In the genomic region with DNA sequence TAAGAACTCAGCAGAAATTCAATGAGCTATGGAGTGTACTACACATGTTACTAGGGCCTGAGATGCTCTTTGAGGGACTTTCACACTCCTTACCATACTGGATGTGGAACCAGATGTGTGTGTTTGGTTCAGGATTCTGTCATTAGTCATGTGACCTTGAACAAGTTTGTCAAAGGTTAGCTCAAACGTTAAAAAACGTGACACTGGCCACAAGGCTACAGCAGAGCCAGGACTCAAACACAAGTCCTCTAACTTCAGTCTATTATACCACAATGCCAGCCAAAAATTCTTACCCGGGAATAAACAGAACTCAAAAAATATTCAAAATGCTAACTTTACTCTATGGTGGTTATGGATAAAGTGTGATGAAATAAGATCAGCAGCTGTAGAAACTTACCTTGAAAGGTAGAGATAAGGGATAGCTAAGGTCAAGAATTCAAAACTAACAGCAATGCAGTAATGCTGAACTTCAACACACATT, we compare ENCODE assay signal across 23 cellular contexts.
DNase-seq lines count a peak whose midpoint lies in the region; ATAC-seq and TF ChIP-seq lines count a peak whose summit lies in the region.
"Had no signal": no experiment of that assay in that cellular context is flagged by ENCODE, and none has a peak within 500 bp of the region (broad histone marks: within the 10 kb centered on the region; RNA-seq: fewer than 3 reads in every experiment).

No MANE protein-coding gene starts in this region.

- H3K27ac ChIP-seq in body of pancreas (peak overlapping the region in 3 of 4 donors; percentile 54 to 85 (median 63)), liver (ENCODE audit: low read depth in 1 of 2, low read length in 2 of 2) (no peak overlapping the region), stomach (peak overlapping the region in 3 of 5 donors; percentile 19 to 42 (median 33)), OCI-LY7 (ENCODE audit: low read depth, low read length, poor library complexity, severe bottlenecking) (no peak overlapping the region)
- H3K27ac ChIP-seq: 22Rv1, gastrocnemius medialis, prostate gland had no signal

- no peak overlapping the region for H3K4me3 Mint-ChIP-seq in activated CD8-positive, alpha-beta T cell treated with anti-CD3 and anti-CD28 coated beads, Interleukin-2, amount 10 ng/mL, durations not matched to agents 7 days and 5 days
- H3K4me3 Mint-ChIP-seq in activated CD8-positive, alpha-beta T cell treated with anti-CD3 and anti-CD28 coated beads for 36 hours: no peak overlapping the region
- H3K4me3 Mint-ChIP-seq: CD4-positive, alpha-beta memory T cell; T-helper 2 cell treated with Interferon-gamma antibody and Interleukin-4, amounts not matched to agents 5 μg/mL and 100 μg/mL, for 36 hours had no signal

- no peak overlapping the region for H3K9ac ChIP-seq in liver (ENCODE audit: low read depth in 1 of 2, low read length in 2 of 2)

- H2AFZ ChIP-seq in OCI-LY7 (ENCODE audit: low read length): no peak overlapping the region

- H3K4me2 ChIP-seq in OCI-LY7 (ENCODE audit: low read length): no peak overlapping the region

- peaks cover 9% of the 10 kb centered on the region for H3K36me3 Mint-ChIP-seq in activated CD8-positive, alpha-beta T cell treated with anti-CD3 and anti-CD28 coated beads, Interleukin-2, amount 10 ng/mL, durations not matched to agents 7 days and 5 days (ENCODE audit: low read depth)
- peaks cover 12% of the 10 kb centered on the region for H3K36me3 Mint-ChIP-seq in activated CD8-positive, alpha-beta T cell treated with anti-CD3 and anti-CD28 coated beads for 36 hours (ENCODE audit: low read depth)

- H3K36me3 ChIP-seq in body of pancreas (replicated peaks in 1 of 2; ENCODE audit: insufficient read depth in 1 of 2, low read depth in 2 of 2) (no peaks in the 10 kb centered on the region), liver (ENCODE audit: control insufficient read depth in 4 of 4, insufficient read depth in 3 of 4, low read depth in 1 of 4, low read length in 3 of 4) (peaks cover 0 to 2% (median 1%) of the 10 kb centered on the region in 4 donors), stomach (peaks cover 6 to 11% (median 9%) of the 10 kb centered on the region in 4 donors), OCI-LY7 (ENCODE audit: insufficient read depth, low read length) (peaks cover 27% of the 10 kb centered on the region), H7 (replicated peaks; ENCODE audit: control insufficient read depth, insufficient read depth, low read length) (no peaks in the 10 kb centered on the region)
- H3K36me3 ChIP-seq: gastrocnemius medialis, prostate gland had no signal

- H3K27me3 ChIP-seq in body of pancreas (no peaks in the 10 kb centered on the region), liver (ENCODE audit: control insufficient read depth in 4 of 4, insufficient read depth in 4 of 4, low read length in 3 of 4) (no peaks in the 10 kb centered on the region), stomach (no peaks in the 10 kb centered on the region), H7 (ENCODE audit: control insufficient read depth, insufficient read depth, low read length) (no peaks in the 10 kb centered on the region)
- H3K27me3 ChIP-seq: gastrocnemius medialis had no signal

- no peak for TF ChIP-seq RAD21 in liver (IDR thresholded peaks at IDR 0.05)

- peaks cover 47% of the 10 kb centered on the region for H3K4me1 ChIP-seq in body of pancreas
- H3K4me1 ChIP-seq in liver (ENCODE audit: control insufficient read depth in 4 of 4, insufficient read depth in 4 of 4, low read length in 3 of 4): peaks cover 0 to 10% (median 2%) of the 10 kb centered on the region in 4 donors
- H3K4me1 ChIP-seq in stomach: peaks cover 0 to 41% (median 17%) of the 10 kb centered on the region in 4 donors
- peaks cover 25% of the 10 kb centered on the region for H3K4me1 ChIP-seq in OCI-LY7 (ENCODE audit: insufficient read depth, low read length, poor library complexity, severe bottlenecking)

- intact Hi-C loops in activated CD8-positive, alpha-beta T cell treated with anti-CD3 and anti-CD28 coated beads for 36 hours (cut with micrococcal nuclease): no loop called here
- intact Hi-C loops in body of pancreas (cut with DNase I) (no loop called here), stomach (cut with DNase I; ENCODE audit: low total_unique reads) (no loop called here), OCI-LY7 (cut with micrococcal nuclease; ENCODE audit: unreplicated experiment) (no loop called here)

- no peak overlapping the region for H3K4me3 ChIP-seq in body of pancreas
- no peak overlapping the region for H3K4me3 ChIP-seq in liver (ENCODE audit: low read depth in 1 of 3, low read length in 3 of 3)
- no peak overlapping the region for H3K4me3 ChIP-seq in stomach
- H3K4me3 ChIP-seq in OCI-LY7 (ENCODE audit: low read depth, low read length, poor library complexity, severe bottlenecking): no peak overlapping the region
- no peak overlapping the region for H3K4me3 ChIP-seq in foreskin fibroblast (ENCODE audit: low read depth in 1 of 2, low read length in 2 of 2)
- no peak overlapping the region for H3K4me3 ChIP-seq in H7 (ENCODE audit: insufficient read depth, low read depth, low read length)
- H3K4me3 ChIP-seq: gastrocnemius medialis, prostate gland had no signal

- no peaks in the 10 kb centered on the region for H3K27me3 Mint-ChIP-seq in activated CD8-positive, alpha-beta T cell treated with anti-CD3 and anti-CD28 coated beads, Interleukin-2, amount 10 ng/mL, durations not matched to agents 7 days and 5 days (ENCODE audit: low read depth)
- H3K27me3 Mint-ChIP-seq in activated CD8-positive, alpha-beta T cell treated with anti-CD3 and anti-CD28 coated beads for 36 hours: no peaks in the 10 kb centered on the region
- H3K27me3 Mint-ChIP-seq: CD4-positive, alpha-beta memory T cell had no signal

- no peaks in the 10 kb centered on the region for H3K9me2 ChIP-seq in OCI-LY7 (ENCODE audit: insufficient read depth, low read length)

- H3K9me3 Mint-ChIP-seq in activated CD8-positive, alpha-beta T cell treated with anti-CD3 and anti-CD28 coated beads, Interleukin-2, amount 10 ng/mL, durations not matched to agents 7 days and 5 days (ENCODE audit: insufficient read depth): no peaks in the 10 kb centered on the region
- no peaks in the 10 kb centered on the region for H3K9me3 Mint-ChIP-seq in activated CD8-positive, alpha-beta T cell treated with anti-CD3 and anti-CD28 coated beads for 36 hours
- H3K9me3 Mint-ChIP-seq: CD4-positive, alpha-beta memory T cell; T-helper 2 cell treated with Interferon-gamma antibody and Interleukin-4, amounts not matched to agents 5 μg/mL and 100 μg/mL, for 36 hours had no signal

- TF ChIP-seq CTCF in activated CD8-positive, alpha-beta T cell treated with anti-CD3 and anti-CD28 coated beads for 36 hours (IDR thresholded peaks at IDR 0.05): no peak
- no peak for TF ChIP-seq CTCF in body of pancreas (IDR thresholded peaks at IDR 0.05)
- TF ChIP-seq CTCF in liver (IDR thresholded peaks at IDR 0.05; ENCODE audit: low read depth, low read length, missing input control): no peak
- no peak for TF ChIP-seq CTCF in stomach (IDR thresholded peaks at IDR 0.05)
- TF ChIP-seq CTCF in OCI-LY7 (conservative IDR thresholded peaks at IDR 0.05; ENCODE audit: low read length): no peak
- no peak for TF ChIP-seq CTCF in foreskin fibroblast (IDR thresholded peaks at IDR 0.05; ENCODE audit: low read depth, low read length)

- H3K9me3 ChIP-seq in body of pancreas (no peaks in the 10 kb centered on the region), liver (ENCODE audit: control insufficient read depth in 4 of 4, low read length in 3 of 4) (no peaks in the 10 kb centered on the region), stomach (no peaks in the 10 kb centered on the region), OCI-LY7 (ENCODE audit: low read length) (no peaks in the 10 kb centered on the region)
- H3K9me3 ChIP-seq: gastrocnemius medialis, prostate gland had no signal

- H4K20me1 ChIP-seq in OCI-LY7 (ENCODE audit: insufficient read depth, low read length): no peaks in the 10 kb centered on the region

- no peak for TF ChIP-seq EP300 in stomach (IDR thresholded peaks at IDR 0.05)

- no peak for TF ChIP-seq POLR2A in body of pancreas (IDR thresholded peaks at IDR 0.05)
- TF ChIP-seq POLR2A in stomach (IDR thresholded peaks at IDR 0.05): no peak

- DNase-seq in activated CD8-positive, alpha-beta T cell treated with anti-CD3 and anti-CD28 coated beads, Interleukin-2, amount 10 ng/mL, durations not matched to agents 7 days and 5 days: no peak
- DNase-seq in activated CD8-positive, alpha-beta T cell treated with anti-CD3 and anti-CD28 coated beads for 36 hours: no peak
- DNase-seq in body of pancreas (peak in 3 of 4 donors; percentile 20 to 45 (median 21)), stomach (no peak), OCI-LY7 (ENCODE audit: low spot score) (no peak), foreskin fibroblast (no peak), H7 (no peak)
- DNase-seq: activated effector memory CD4-positive, alpha-beta T cell treated with anti-CD3 and anti-CD28 coated beads, Interleukin-2, amount 50 U/mL, for 16 hours; CD4-positive, alpha-beta memory T cell; effector CD8-positive, alpha-beta T cell; gastrocnemius medialis; Kasumi-1; NCI-H1048; NCI-H187 treated with DMSO at 0.1 percent for 48 hours; NCI-H345; NCI-H774; stimulated activated CD8-positive, alpha-beta memory T cell treated with anti-CD3 and anti-CD28 coated beads, Interleukin-4, amount 100 ng/mL, for 48 hours had no signal

- ATAC-seq in activated CD8-positive, alpha-beta T cell treated with anti-CD3 and anti-CD28 coated beads, Interleukin-2, amount 10 ng/mL, durations not matched to agents 7 days and 5 days: peak; percentile 18
- no peak for ATAC-seq in activated CD8-positive, alpha-beta T cell treated with anti-CD3 and anti-CD28 coated beads for 36 hours
- ATAC-seq in body of pancreas: peak; percentile 86
- ATAC-seq: esophagus mucosa, gastrocnemius medialis, Right ventricle myocardium inferior had no signal

- POLR2A ChIA-PET in activated CD8-positive, alpha-beta T cell treated with anti-CD3 and anti-CD28 coated beads, Interleukin-2, amount 10 ng/mL, durations not matched to agents 7 days and 5 days (lab: Charles Lee): no interaction called here
- POLR2A ChIA-PET in activated CD8-positive, alpha-beta T cell treated with anti-CD3 and anti-CD28 coated beads for 36 hours (lab: Charles Lee): no interaction called here
- POLR2A ChIA-PET in OCI-LY7 (lab: Charles Lee): interaction anchor here (0.5 to 1.9 kb wide), 5 partner anchors 9 to 329 kb away, joined by 3 to 11 read pairs (median 4); no protein-coding TSS in a partner anchor

- CTCF ChIA-PET in activated CD8-positive, alpha-beta T cell treated with anti-CD3 and anti-CD28 coated beads, Interleukin-2, amount 10 ng/mL, durations not matched to agents 7 days and 5 days (lab: Charles Lee): interaction anchor here (0.6 to 2.8 kb wide), 11 partner anchors 10 to 321 kb away, joined by 3 to 20 read pairs (median 5); no protein-coding TSS in a partner anchor
- CTCF ChIA-PET in activated CD8-positive, alpha-beta T cell treated with anti-CD3 and anti-CD28 coated beads for 36 hours (lab: Charles Lee): interaction anchor here (0.7 to 4.2 kb wide), 14 partner anchors 9 to 453 kb away, joined by 3 to 22 read pairs (median 4); no protein-coding TSS in a partner anchor
- CTCF ChIA-PET in OCI-LY7 (lab: Charles Lee; ENCODE audit: unreplicated experiment): no interaction called here

- no TSS peak for BruUV-seq in OCI-LY7 (replicated peaks; lab: Mats Ljungman, UMichigan)

- H3K27ac Mint-ChIP-seq in activated CD8-positive, alpha-beta T cell treated with anti-CD3 and anti-CD28 coated beads, Interleukin-2, amount 10 ng/mL, durations not matched to agents 7 days and 5 days: no peak overlapping the region
- H3K27ac Mint-ChIP-seq in activated CD8-positive, alpha-beta T cell treated with anti-CD3 and anti-CD28 coated beads for 36 hours: no peak overlapping the region
- H3K27ac Mint-ChIP-seq: CD4-positive, alpha-beta memory T cell had no signal

- no peaks in the 10 kb centered on the region for H3K79me2 ChIP-seq in OCI-LY7 (ENCODE audit: insufficient read depth, low read depth, low read length)

- peaks cover 37% of the 10 kb centered on the region for H3K4me1 Mint-ChIP-seq in activated CD8-positive, alpha-beta T cell treated with anti-CD3 and anti-CD28 coated beads, Interleukin-2, amount 10 ng/mL, durations not matched to agents 7 days and 5 days (ENCODE audit: low read depth)
- peaks cover 34% of the 10 kb centered on the region for H3K4me1 Mint-ChIP-seq in activated CD8-positive, alpha-beta T cell treated with anti-CD3 and anti-CD28 coated beads for 36 hours (ENCODE audit: low read depth)

- WGBS in body of pancreas, 2 donors: 10 to 14% methylated on average over 3 of the region's 3 CpGs
- 23% methylated on average over 3 of the region's 3 CpGs for WGBS in liver
- 20 to 31% (median 22%) methylated on average over 3 of the region's 3 CpGs for WGBS in stomach, 5 donors

Comparison
In these comparisons a context has a peak if more than half of its experiments do, and no peak if none do; other contexts are left out.
1. DNase-seq: peak in body of pancreas (3 of 4); none in activated CD8-positive, alpha-beta T cell treated with anti-CD3 and anti-CD28 coated beads, Interleukin-2, amount 10 ng/mL, durations not matched to agents 7 days and 5 days (single experiment), activated CD8-positive, alpha-beta T cell treated with anti-CD3 and anti-CD28 coated beads for 36 hours (single experiment), stomach (single experiment), OCI-LY7 (single experiment), foreskin fibroblast (0 of 2) and H7 (single experiment).
2. H3K27ac ChIP-seq: peak in body of pancreas (3 of 4) and stomach (3 of 5); none in liver (0 of 2) and OCI-LY7 (single experiment).